Comparison of ENCODE assay signal across 2 cellular contexts in genomic region chr2:30978854-30979253, GRCh38.
TF ChIP-seq lines count a peak whose summit lies in the region.

No MANE protein-coding gene starts in this region.

TF ChIP-seq in SK-N-SH, 30 proteins besides CTCF, POLR2A, EP300 and RAD21:
- TF ChIP-seq MAX (IDR thresholded peaks at IDR 0.05; ENCODE audit: low read depth) (no peak), YY1 (IDR thresholded peaks at IDR 0.05; ENCODE audit: low read depth) (no peak), RCOR1 (IDR thresholded peaks at IDR 0.05; ENCODE audit: low read length) (no peak), ELF1 (IDR thresholded peaks at IDR 0.05) (no peak), TAF1 (IDR thresholded peaks at IDR 0.05; ENCODE audit: borderline replicate concordance, low read depth, low read length) (no peak), SIN3A (IDR thresholded peaks at IDR 0.05; ENCODE audit: borderline replicate concordance, low read depth, low read length) (no peak), TEAD4 (IDR thresholded peaks at IDR 0.05; ENCODE audit: borderline replicate concordance, insufficient read depth) (no peak), MXI1 (IDR thresholded peaks at IDR 0.05; ENCODE audit: low read depth, low read length) (no peak), USF2 (IDR thresholded peaks at IDR 0.05; ENCODE audit: borderline replicate concordance, low read depth, low read length) (no peak), FOXJ3 (CRISPR knock-in tag; IDR thresholded peaks at IDR 0.05) (no peak), IRF3 (IDR thresholded peaks at IDR 0.05; ENCODE audit: low read depth, low read length) (no peak), RXRA (IDR thresholded peaks at IDR 0.05; ENCODE audit: borderline replicate concordance, low read depth) (no peak), RFX5 (IDR thresholded peaks at IDR 0.05; ENCODE audit: low read length) (no peak), NRF1 (IDR thresholded peaks at IDR 0.05; ENCODE audit: low read depth, low read length) (no peak), REST (IDR thresholded peaks at IDR 0.05; ENCODE audit: low read depth, low read length) (no peak), TCF12 (IDR thresholded peaks at IDR 0.05) (no peak), EZH2phosphoT487 (IDR thresholded peaks at IDR 0.05; ENCODE audit: borderline replicate concordance, low read depth) (no peak), USF1 (IDR thresholded peaks at IDR 0.05; ENCODE audit: borderline replicate concordance, low read depth) (no peak), FOSL2 (IDR thresholded peaks at IDR 0.05; ENCODE audit: borderline replicate concordance, low read depth) (no peak), CHD2 (IDR thresholded peaks at IDR 0.05; ENCODE audit: low read length, partially characterized antibody) (no peak)

TF ChIP-seq in SK-N-SH treated with all-trans-retinoic acid at 6 μM for 48 hours, 23 proteins besides CTCF, POLR2A, EP300 and RAD21 (continued from another document):
- TF ChIP-seq POU6F1 (CRISPR knock-in tag; IDR thresholded peaks at IDR 0.05; ENCODE audit: borderline replicate concordance, low read depth) (no peak), OSR1 (CRISPR knock-in tag; IDR thresholded peaks at IDR 0.05) (no peak), TOX (CRISPR knock-in tag; IDR thresholded peaks at IDR 0.05; ENCODE audit: borderline replicate concordance) (no peak), PATZ1 (CRISPR knock-in tag; IDR thresholded peaks at IDR 0.05; ENCODE audit: borderline replicate concordance) (no peak), ZNF8 (CRISPR knock-in tag; IDR thresholded peaks at IDR 0.05) (no peak), ESRRG (CRISPR knock-in tag; IDR thresholded peaks at IDR 0.05) (no peak), CSDC2 (CRISPR knock-in tag; IDR thresholded peaks at IDR 0.05) (no peak), ZFP30 (CRISPR knock-in tag; IDR thresholded peaks at IDR 0.05) (no peak), BACH2 (CRISPR knock-in tag; IDR thresholded peaks at IDR 0.05; ENCODE audit: borderline replicate concordance) (no peak), SNAI2 (CRISPR knock-in tag; IDR thresholded peaks at IDR 0.05) (no peak), CREB5 (CRISPR knock-in tag; IDR thresholded peaks at IDR 0.05; ENCODE audit: low read depth) (no peak), CSRNP3 (CRISPR knock-in tag; IDR thresholded peaks at IDR 0.05) (no peak), TCF4 (CRISPR knock-in tag; IDR thresholded peaks at IDR 0.05; ENCODE audit: borderline replicate concordance) (no peak), TSHZ2 (CRISPR knock-in tag; IDR thresholded peaks at IDR 0.05) (no peak), ZNF70 (CRISPR knock-in tag; IDR thresholded peaks at IDR 0.05) (no peak), ISL1 (CRISPR knock-in tag; IDR thresholded peaks at IDR 0.05) (no peak), ZNF565 (CRISPR knock-in tag; conservative IDR thresholded peaks at IDR 0.05; ENCODE audit: low read depth) (no peak), RARB (CRISPR knock-in tag; IDR thresholded peaks at IDR 0.05) (no peak)
